31 cellular contexts compared by ENCODE assay signal in the genomic region with DNA sequence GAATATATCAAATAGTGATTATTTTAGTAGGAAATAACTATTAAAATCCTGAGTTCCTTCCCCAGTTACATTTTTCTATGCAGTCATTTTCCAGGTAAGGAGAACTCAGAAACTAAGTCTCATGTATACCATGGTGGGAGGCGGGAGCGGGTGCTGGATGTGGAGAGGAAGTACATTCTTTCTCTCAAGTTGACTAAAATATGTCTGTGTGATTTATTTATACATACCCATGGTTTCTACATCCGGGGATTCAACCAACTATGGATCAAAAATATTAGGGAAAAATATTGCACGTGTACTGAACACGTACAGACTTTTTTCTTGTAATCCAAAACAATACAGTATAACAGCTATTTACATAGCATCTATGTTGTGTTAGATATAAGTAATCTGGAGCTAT. TPM values are rescaled to one million over a fixed set of nuclear protein-coding genes. Genes with fewer than 3 reads are reported as not detected.
DNase-seq lines count a peak whose midpoint lies in the region; ATAC-seq and TF ChIP-seq lines count a peak whose summit lies in the region.
"Had no signal": no experiment of that assay in that cellular context is flagged by ENCODE, and none has a peak within 500 bp of the region (broad histone marks: within the 10 kb centered on the region; RNA-seq: fewer than 3 reads in every experiment).

No MANE protein-coding gene starts in this region.

- CTCF ChIA-PET in activated CD4-positive, alpha-beta T cell treated with anti-CD3 and anti-CD28 coated beads, Interleukin-2, amount 10 ng/mL, durations not matched to agents 7 days and 5 days (lab: Charles Lee) = interaction anchor here (1.0 to 1.7 kb wide), 2 partner anchors 23 to 204 kb away, joined by 3 to 4 read pairs; partner anchors contain the start of gene TNFRSF11A
- CTCF ChIA-PET in activated CD4-positive, alpha-beta T cell treated with anti-CD3 and anti-CD28 coated beads for 36 hours (lab: Charles Lee) = interaction anchor here (1.0 kb wide), 1 partner anchor 23 kb away, joined by 3 read pairs; no protein-coding TSS in a partner anchor

- H3K36me3 ChIP-seq in tibial artery = no peaks in the 10 kb centered on the region
- H3K36me3 ChIP-seq: colonic mucosa, prostate gland, tibial nerve had no signal

- peaks cover 0 to 83% (median 29%) of the 10 kb centered on the region in 4 donors for H3K4me1 ChIP-seq in tibial artery
- H3K4me1 ChIP-seq: prostate gland had no signal

- TF ChIP-seq CTCF in tibial artery (IDR thresholded peaks at IDR 0.05) = no peak

- no peak overlapping the region for H3K4me3 Mint-ChIP-seq in activated CD4-positive, alpha-beta T cell treated with anti-CD3 and anti-CD28 coated beads, Interleukin-2, amount 10 ng/mL, durations not matched to agents 7 days and 5 days
- H3K4me3 Mint-ChIP-seq in activated CD4-positive, alpha-beta T cell treated with anti-CD3 and anti-CD28 coated beads for 36 hours = no peak overlapping the region
- H3K4me3 Mint-ChIP-seq in activated T-helper 1 cell treated with anti-CD3 and anti-CD28 coated beads, Interleukin-12 subunit alpha, Interleukin-12 subunit beta, Interleukin-2, Interleukin-4 antibody, amounts not matched to agents 30 ng/mL and 10 ng/mL and 1 ng/mL, durations not matched to agents 14 hours and 24 hours and 36 hours = peak overlapping the region; percentile 3
- H3K4me3 Mint-ChIP-seq: activated CD4-positive, alpha-beta memory T cell treated with anti-CD3 and anti-CD28 coated beads, Interleukin-2, amount 10 ng/mL, durations not matched to agents 7 days and 5 days; activated naive CD4-positive, alpha-beta T cell treated with anti-CD3 and anti-CD28 coated beads, Interleukin-2, amount 10 ng/mL, durations not matched to agents 7 days and 5 days had no signal

- peaks cover 59% of the 10 kb centered on the region for H3K4me1 Mint-ChIP-seq in activated CD4-positive, alpha-beta T cell treated with anti-CD3 and anti-CD28 coated beads, Interleukin-2, amount 10 ng/mL, durations not matched to agents 7 days and 5 days
- H3K4me1 Mint-ChIP-seq in activated CD4-positive, alpha-beta T cell treated with anti-CD3 and anti-CD28 coated beads for 36 hours = peaks cover 51% of the 10 kb centered on the region
- peaks cover 60% of the 10 kb centered on the region for H3K4me1 Mint-ChIP-seq in activated T-helper 1 cell treated with anti-CD3 and anti-CD28 coated beads, Interleukin-12 subunit alpha, Interleukin-12 subunit beta, Interleukin-2, Interleukin-4 antibody, amounts not matched to agents 30 ng/mL and 10 ng/mL and 1 ng/mL, durations not matched to agents 14 hours and 24 hours and 36 hours (ENCODE audit: low read depth)

- H3K27me3 ChIP-seq in tibial artery = no peaks in the 10 kb centered on the region
- H3K27me3 ChIP-seq: colonic mucosa, tibial nerve had no signal

- ATAC-seq in activated CD4-positive, alpha-beta T cell treated with anti-CD3 and anti-CD28 coated beads for 36 hours = no peak
- no peak for ATAC-seq in GM18909 (IDR thresholded peaks at IDR 0.05; ENCODE audit: poor library complexity, unreplicated experiment)
- ATAC-seq: left ventricle myocardium superior, sciatic nerve had no signal

- no peak for DNase-seq in activated CD4-positive, alpha-beta T cell treated with anti-CD3 and anti-CD28 coated beads, Interleukin-2, amount 10 ng/mL, durations not matched to agents 7 days and 5 days
- no peak for DNase-seq in activated CD4-positive, alpha-beta T cell treated with anti-CD3 and anti-CD28 coated beads for 36 hours
- DNase-seq in activated T-helper 1 cell treated with anti-CD3 and anti-CD28 coated beads, Interleukin-12 subunit alpha, Interleukin-12 subunit beta, Interleukin-2, Interleukin-4 antibody, amounts not matched to agents 30 ng/mL and 10 ng/mL and 1 ng/mL, durations not matched to agents 14 hours and 24 hours and 36 hours (ENCODE audit: low spot score) = no peak
- DNase-seq in hepatic stellate cell (ENCODE audit: low spot score) (peak; percentile 56), tibial artery (no peak), inferior parietal cortex (ENCODE audit: extremely low spot score) (no peak)
- no peak for DNase-seq in stimulated activated CD4-positive, alpha-beta T cell treated with anti-CD3 and anti-CD28 coated beads, Interleukin-4, amount 100 ng/mL, for 24 hours
- DNase-seq: activated CD4-positive, alpha-beta memory T cell treated with anti-CD3 and anti-CD28 coated beads, Interleukin-2, amount 10 ng/mL, durations not matched to agents 7 days and 5 days; activated CD4-positive, CD25-positive, alpha-beta regulatory T cell treated with anti-CD3 and anti-CD28 coated beads, Interleukin-2, amount 50 U/mL, for 72 hours; activated CD8-positive, alpha-beta memory T cell treated with anti-CD3 and anti-CD28 coated beads, Interleukin-2, amount 50 U/mL, for 4 hours; activated naive CD4-positive, alpha-beta T cell treated with anti-CD3 and anti-CD28 coated beads, Interleukin-2, amount 10 ng/mL, durations not matched to agents 7 days and 5 days; C1 segment of cervical spinal cord; colonic mucosa; DMS79 treated with DMSO at 0.1 percent for 48 hours; effector memory CD4-positive, alpha-beta T cell; GF-D8; IMR-90; left ventricle myocardium superior; NCI-H1092; NCI-H187; NCI-H446 treated with DMSO at 0.1 percent for 48 hours; NCI-H82; OCI-M1; SK-N-SH; T-helper 2 cell had no signal

- H3K9me3 Mint-ChIP-seq in activated CD4-positive, alpha-beta T cell treated with anti-CD3 and anti-CD28 coated beads, Interleukin-2, amount 10 ng/mL, durations not matched to agents 7 days and 5 days = no peaks in the 10 kb centered on the region
- no peaks in the 10 kb centered on the region for H3K9me3 Mint-ChIP-seq in activated CD4-positive, alpha-beta T cell treated with anti-CD3 and anti-CD28 coated beads for 36 hours (ENCODE audit: low read depth)
- H3K9me3 Mint-ChIP-seq in activated T-helper 1 cell treated with anti-CD3 and anti-CD28 coated beads, Interleukin-12 subunit alpha, Interleukin-12 subunit beta, Interleukin-2, Interleukin-4 antibody, amounts not matched to agents 30 ng/mL and 10 ng/mL and 1 ng/mL, durations not matched to agents 14 hours and 24 hours and 36 hours = no peaks in the 10 kb centered on the region
- H3K9me3 Mint-ChIP-seq: activated CD4-positive, alpha-beta memory T cell treated with anti-CD3 and anti-CD28 coated beads, Interleukin-2, amount 10 ng/mL, durations not matched to agents 7 days and 5 days; activated naive CD4-positive, alpha-beta T cell treated with anti-CD3 and anti-CD28 coated beads, Interleukin-2, amount 10 ng/mL, durations not matched to agents 7 days and 5 days had no signal

- H3K9me3 ChIP-seq in tibial artery = no peaks in the 10 kb centered on the region
- H3K9me3 ChIP-seq: colonic mucosa, prostate gland, SK-N-SH, tibial nerve had no signal

- no peaks in the 10 kb centered on the region for H3K27me3 Mint-ChIP-seq in activated CD4-positive, alpha-beta T cell treated with anti-CD3 and anti-CD28 coated beads, Interleukin-2, amount 10 ng/mL, durations not matched to agents 7 days and 5 days
- no peaks in the 10 kb centered on the region for H3K27me3 Mint-ChIP-seq in activated CD4-positive, alpha-beta T cell treated with anti-CD3 and anti-CD28 coated beads for 36 hours
- H3K27me3 Mint-ChIP-seq in activated T-helper 1 cell treated with anti-CD3 and anti-CD28 coated beads, Interleukin-12 subunit alpha, Interleukin-12 subunit beta, Interleukin-2, Interleukin-4 antibody, amounts not matched to agents 30 ng/mL and 10 ng/mL and 1 ng/mL, durations not matched to agents 14 hours and 24 hours and 36 hours (ENCODE audit: insufficient read depth) = no peaks in the 10 kb centered on the region
- H3K27me3 Mint-ChIP-seq: activated CD4-positive, alpha-beta memory T cell treated with anti-CD3 and anti-CD28 coated beads, Interleukin-2, amount 10 ng/mL, durations not matched to agents 7 days and 5 days; activated naive CD4-positive, alpha-beta T cell treated with anti-CD3 and anti-CD28 coated beads, Interleukin-2, amount 10 ng/mL, durations not matched to agents 7 days and 5 days had no signal

- peak overlapping the region; percentile 43 to 45 for H3K27ac ChIP-seq in tibial artery
- H3K27ac ChIP-seq: 22Rv1, colonic mucosa, epithelial cell of prostate, prostate gland had no signal

- peak overlapping the region; percentile 19 for H3K27ac Mint-ChIP-seq in activated CD4-positive, alpha-beta T cell treated with anti-CD3 and anti-CD28 coated beads, Interleukin-2, amount 10 ng/mL, durations not matched to agents 7 days and 5 days
- no peak overlapping the region for H3K27ac Mint-ChIP-seq in activated CD4-positive, alpha-beta T cell treated with anti-CD3 and anti-CD28 coated beads for 36 hours
- no peak overlapping the region for H3K27ac Mint-ChIP-seq in activated T-helper 1 cell treated with anti-CD3 and anti-CD28 coated beads, Interleukin-12 subunit alpha, Interleukin-12 subunit beta, Interleukin-2, Interleukin-4 antibody, amounts not matched to agents 30 ng/mL and 10 ng/mL and 1 ng/mL, durations not matched to agents 14 hours and 24 hours and 36 hours
- H3K27ac Mint-ChIP-seq: activated CD4-positive, alpha-beta memory T cell treated with anti-CD3 and anti-CD28 coated beads, Interleukin-2, amount 10 ng/mL, durations not matched to agents 7 days and 5 days; activated naive CD4-positive, alpha-beta T cell treated with anti-CD3 and anti-CD28 coated beads, Interleukin-2, amount 10 ng/mL, durations not matched to agents 7 days and 5 days had no signal

- peaks cover 62% of the 10 kb centered on the region for H3K36me3 Mint-ChIP-seq in activated CD4-positive, alpha-beta T cell treated with anti-CD3 and anti-CD28 coated beads, Interleukin-2, amount 10 ng/mL, durations not matched to agents 7 days and 5 days (ENCODE audit: low read depth)
- H3K36me3 Mint-ChIP-seq in activated CD4-positive, alpha-beta T cell treated with anti-CD3 and anti-CD28 coated beads for 36 hours (ENCODE audit: low read depth) = peaks cover 29% of the 10 kb centered on the region
- H3K36me3 Mint-ChIP-seq in activated T-helper 1 cell treated with anti-CD3 and anti-CD28 coated beads, Interleukin-12 subunit alpha, Interleukin-12 subunit beta, Interleukin-2, Interleukin-4 antibody, amounts not matched to agents 30 ng/mL and 10 ng/mL and 1 ng/mL, durations not matched to agents 14 hours and 24 hours and 36 hours (ENCODE audit: low read depth) = peaks cover 26% of the 10 kb centered on the region

- intact Hi-C loops in activated CD4-positive, alpha-beta T cell treated with anti-CD3 and anti-CD28 coated beads for 36 hours (cut with DNase I, micrococcal nuclease) = loop anchor here in 1 of 2 experiments (5.0 to 10.0 kb wide), 6 partner anchors 188 to 1445 kb away; partner anchors contain the start of genes KDSR, PHLPP1, SERPINB8 and VPS4B
- intact Hi-C loops in activated T-helper 1 cell treated with anti-CD3 and anti-CD28 coated beads, Interleukin-12 subunit alpha, Interleukin-12 subunit beta, Interleukin-2, Interleukin-4 antibody, amounts not matched to agents 30 ng/mL and 10 ng/mL and 1 ng/mL, durations not matched to agents 14 hours and 24 hours and 36 hours (cut with micrococcal nuclease) = loop anchor here (5.0 to 10.0 kb wide), 4 partner anchors 605 to 785 kb away; partner anchors contain the start of gene BCL2
- intact Hi-C loops in tibial artery (cut with DNase I; ENCODE audit: low total_unique reads) = loop anchor here (5.0 to 10.0 kb wide), 4 partner anchors 188 to 895 kb away; partner anchors contain the start of genes PHLPP1, PIGN, RELCH and VPS4B

- H3K4me3 ChIP-seq in tibial artery = no peak overlapping the region
- H3K4me3 ChIP-seq: colonic mucosa, prostate gland, tibial nerve had no signal

- POLR2A ChIA-PET in activated CD4-positive, alpha-beta T cell treated with anti-CD3 and anti-CD28 coated beads, Interleukin-2, amount 10 ng/mL, durations not matched to agents 7 days and 5 days (lab: Charles Lee) = no interaction called here
- POLR2A ChIA-PET in activated CD4-positive, alpha-beta T cell treated with anti-CD3 and anti-CD28 coated beads for 36 hours (lab: Charles Lee) = interaction anchor here (1.0 kb wide), 1 partner anchor 24 kb away, joined by 3 read pairs; no protein-coding TSS in a partner anchor

RNA-seq across cellular contexts. Expression of gene ZCCHC2, which starts 6.8 kb away (rescaled TPM):
- 10 to 100 TPM; 55.1 to 62.5 TPM for total RNA-seq in activated CD4-positive, alpha-beta T cell treated with anti-CD3 and anti-CD28 coated beads, Interleukin-2, amount 10 ng/mL, durations not matched to agents 7 days and 5 days
- 10 to 100 TPM; 26.1 to 40.1 TPM for total RNA-seq in activated CD4-positive, alpha-beta T cell treated with anti-CD3 and anti-CD28 coated beads for 36 hours
- total RNA-seq in activated T-helper 1 cell treated with anti-CD3 and anti-CD28 coated beads, Interleukin-12 subunit alpha, Interleukin-12 subunit beta, Interleukin-2, Interleukin-4 antibody, amounts not matched to agents 30 ng/mL and 10 ng/mL and 1 ng/mL, durations not matched to agents 14 hours and 24 hours and 36 hours = 55.7 and 58.8 TPM in 2 replicates
